Comparison of ENCODE assay signal across 15 cellular contexts in the genomic region with DNA sequence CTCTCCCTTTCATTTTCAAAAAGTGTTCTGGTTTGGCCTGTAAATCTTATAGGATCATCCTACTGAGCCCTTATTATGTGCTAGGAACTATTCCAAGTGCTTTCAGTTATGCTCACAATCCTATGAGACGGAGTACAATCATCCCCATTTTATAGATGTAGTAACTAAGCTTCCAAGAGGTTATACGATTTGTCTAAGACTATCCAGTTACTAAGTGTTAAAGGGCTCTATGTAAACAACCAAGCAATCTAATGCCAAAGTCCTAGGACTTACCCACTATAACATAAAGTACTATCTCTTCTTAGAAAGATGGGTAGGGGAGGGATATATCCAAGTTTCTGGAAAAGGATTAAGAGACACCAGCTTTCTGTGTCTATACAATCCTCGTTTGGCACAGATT.
"Had no signal": no experiment of that assay in that cellular context is flagged by ENCODE, and none has a peak within 500 bp of the region (broad histone marks: within the 10 kb centered on the region; RNA-seq: fewer than 3 reads in every experiment).

No MANE protein-coding gene starts in this region.

- DNase-seq: activated CD4-positive, alpha-beta T cell treated with anti-CD3 and anti-CD28 coated beads for 36 hours; activated CD8-positive, alpha-beta T cell treated with anti-CD3 and anti-CD28 coated beads for 36 hours; activated effector memory CD4-positive, alpha-beta T cell treated with anti-CD3 and anti-CD28 coated beads, Interleukin-2, amount 50 U/mL, for 16 hours; activated T-cell treated with anti-CD3 and anti-CD28 coated beads, Interleukin-2, amount 50 U/mL, for 4 hours; cortex of kidney; effector CD8-positive, alpha-beta T cell; foreskin keratinocyte; nephron progenitor cell; right lobe of liver; spleen; stomach; T-helper 17 cell; thyroid gland had no signal

- H3K4me3 ChIP-seq: cardiac muscle cell, right lobe of liver, spleen, stomach, thyroid gland had no signal

- H3K9me3 ChIP-seq: right lobe of liver, spleen, stomach, thyroid gland had no signal

- FAIRE-seq: endothelial cell of umbilical vein had no signal

- H3K27ac ChIP-seq: cardiac muscle cell, foreskin keratinocyte, right lobe of liver, spleen, thyroid gland had no signal

- H3K36me3 ChIP-seq: thyroid gland had no signal

- H3K27me3 ChIP-seq: cardiac muscle cell, foreskin keratinocyte, right lobe of liver, spleen, stomach, thyroid gland had no signal
